ENCODE assay signal across 27 cellular contexts in the genomic region with DNA sequence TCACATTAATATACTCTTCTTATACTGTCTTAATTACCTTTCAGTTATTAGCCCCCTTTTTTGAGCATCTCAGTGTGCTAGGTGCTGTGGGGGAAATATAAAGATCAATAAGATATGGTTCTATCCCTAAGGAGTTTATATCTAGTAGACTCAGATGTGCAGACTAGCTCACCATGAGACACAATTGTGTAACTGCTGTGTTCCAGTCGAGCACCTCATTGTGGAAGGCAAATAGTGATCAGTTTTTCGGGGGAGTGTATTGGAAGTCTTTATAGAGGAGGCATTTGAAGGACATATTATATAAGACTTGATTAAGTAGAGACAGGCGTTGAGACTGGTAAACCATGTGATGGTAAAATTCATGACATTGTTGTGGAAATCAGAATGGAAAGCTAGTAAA. TPM values are rescaled to one million over a fixed set of nuclear protein-coding genes. Genes with fewer than 3 reads are reported as not detected.
DNase-seq lines count a peak whose midpoint lies in the region; ATAC-seq and TF ChIP-seq lines count a peak whose summit lies in the region.
"Had no signal": no experiment of that assay in that cellular context is flagged by ENCODE, and none has a peak within 500 bp of the region (broad histone marks: within the 10 kb centered on the region; RNA-seq: fewer than 3 reads in every experiment).

No MANE protein-coding gene starts in this region.

- H3K4me3 ChIP-seq in Loucy (ENCODE audit: low read length, poor library complexity, severe bottlenecking), result no peak overlapping the region
- no peak overlapping the region for H3K4me3 ChIP-seq in subcutaneous abdominal adipose tissue (ENCODE audit: low read depth in 1 of 5, low read length in 5 of 5)
- H3K4me3 ChIP-seq: BLaER1 treated with 17β-estradiol and CSF1 and Interleukin-3, amounts not matched to agents 10 nM and 100 nM; GM12878; HAP-1; SJSA1 had no signal

- peaks cover 57% of the 10 kb centered on the region for H4K20me1 ChIP-seq in Loucy (ENCODE audit: insufficient read depth, low read length, poor library complexity, severe bottlenecking)

- H3K27me3 ChIP-seq in Loucy (ENCODE audit: insufficient read depth, low read length, poor library complexity, severe bottlenecking) (no peaks in the 10 kb centered on the region), subcutaneous abdominal adipose tissue (ENCODE audit: control insufficient read depth in 5 of 5, insufficient read depth in 4 of 5, low read length in 5 of 5) (no peaks in the 10 kb centered on the region)
- H3K27me3 ChIP-seq: BLaER1 treated with 17β-estradiol and CSF1 and Interleukin-3, amounts not matched to agents 10 nM and 100 nM had no signal

- H2AFZ ChIP-seq in Loucy (ENCODE audit: low read length), result no peak overlapping the region

- H3K4me1 ChIP-seq in Loucy (ENCODE audit: insufficient read depth, low read length, poor library complexity, severe bottlenecking) (peaks cover 46% of the 10 kb centered on the region), subcutaneous abdominal adipose tissue (ENCODE audit: control insufficient read depth in 5 of 5, insufficient read depth in 5 of 5, low read length in 5 of 5) (peaks cover 0 to 19% (median 0%) of the 10 kb centered on the region in 5 donors)
- H3K4me1 ChIP-seq: SJSA1 had no signal

- ATAC-seq in activated T-cell treated with anti-CD3 and anti-CD28 coated beads, Interleukin-2, amount 50 U/mL, for 72 hours (replicated peaks in 1 of 2), result no peak
- ATAC-seq in activated naive CD8-positive, alpha-beta T cell treated with anti-CD3 and anti-CD28 coated beads, Interleukin-2, amount 50 U/mL, for 24 hours, result no peak
- no peak for ATAC-seq in GM21786 (IDR thresholded peaks at IDR 0.05; ENCODE audit: unreplicated experiment)
- ATAC-seq: GM12878 had no signal

- H3K27ac Mint-ChIP-seq in activated T-cell treated with anti-CD3 and anti-CD28 coated beads, Interleukin-2, amount 50 U/mL, for 72 hours, result peak overlapping the region; percentile 2
- H3K27ac Mint-ChIP-seq in activated T-cell treated with anti-CD3 and anti-CD28 coated beads, Interleukin-2, amount 50 U/mL, for 24 hours, result no peak overlapping the region
- H3K27ac Mint-ChIP-seq in activated naive CD8-positive, alpha-beta T cell treated with anti-CD3 and anti-CD28 coated beads, Interleukin-2, amount 50 U/mL, for 24 hours, result peak overlapping the region; percentile 10
- H3K27ac Mint-ChIP-seq: HFFc6 had no signal

- H3K36me3 ChIP-seq in Loucy (ENCODE audit: insufficient read depth, low read length), result peaks cover 50% of the 10 kb centered on the region
- H3K36me3 ChIP-seq in subcutaneous abdominal adipose tissue (ENCODE audit: control insufficient read depth in 5 of 5, insufficient read depth in 5 of 5, low read length in 5 of 5), result peaks cover 0 to 8% (median 4%) of the 10 kb centered on the region in 5 donors
- H3K36me3 ChIP-seq: HAP-1, SJSA1 had no signal

- no peaks in the 10 kb centered on the region for H3K27me3 Mint-ChIP-seq in activated T-cell treated with anti-CD3 and anti-CD28 coated beads, Interleukin-2, amount 50 U/mL, for 72 hours (ENCODE audit: low read depth)
- no peaks in the 10 kb centered on the region for H3K27me3 Mint-ChIP-seq in activated T-cell treated with anti-CD3 and anti-CD28 coated beads, Interleukin-2, amount 50 U/mL, for 24 hours
- no peaks in the 10 kb centered on the region for H3K27me3 Mint-ChIP-seq in activated naive CD8-positive, alpha-beta T cell treated with anti-CD3 and anti-CD28 coated beads, Interleukin-2, amount 50 U/mL, for 24 hours
- H3K27me3 Mint-ChIP-seq: CD4-positive, alpha-beta memory T cell had no signal

- peaks cover 94% of the 10 kb centered on the region for H3K79me2 ChIP-seq in Loucy (ENCODE audit: insufficient read depth, low read length)

- TF ChIP-seq CTCF in Loucy (conservative IDR thresholded peaks at IDR 0.05; ENCODE audit: low read length), result no peak

- H3K9ac ChIP-seq in Loucy (ENCODE audit: low read depth, low read length, poor library complexity, severe bottlenecking), result no peak overlapping the region
- H3K9ac ChIP-seq in subcutaneous abdominal adipose tissue (ENCODE audit: low read length in 5 of 5), result no peak overlapping the region
- H3K9ac ChIP-seq: BLaER1 treated with 17β-estradiol and CSF1 and Interleukin-3, amounts not matched to agents 10 nM and 100 nM had no signal

- peaks cover 46% of the 10 kb centered on the region for H3K4me1 Mint-ChIP-seq in activated T-cell treated with anti-CD3 and anti-CD28 coated beads, Interleukin-2, amount 50 U/mL, for 72 hours (ENCODE audit: low read depth)
- peaks cover 75% of the 10 kb centered on the region for H3K4me1 Mint-ChIP-seq in activated T-cell treated with anti-CD3 and anti-CD28 coated beads, Interleukin-2, amount 50 U/mL, for 24 hours (ENCODE audit: low read depth)
- H3K4me1 Mint-ChIP-seq in activated naive CD8-positive, alpha-beta T cell treated with anti-CD3 and anti-CD28 coated beads, Interleukin-2, amount 50 U/mL, for 24 hours, result peaks cover 55% of the 10 kb centered on the region

- H3K9me2 ChIP-seq in Loucy (replicated peaks; ENCODE audit: low read depth, low read length), result no peaks in the 10 kb centered on the region

- H3F3A ChIP-seq in Loucy (ENCODE audit: low read depth), result no peaks in the 10 kb centered on the region; the same call in 1 of the 2 replicates

- peak overlapping the region; percentile 9 for H3K4me2 ChIP-seq in Loucy (ENCODE audit: low read depth, low read length, poor library complexity, severe bottlenecking)

- no peaks in the 10 kb centered on the region for H3K9me3 Mint-ChIP-seq in activated T-cell treated with anti-CD3 and anti-CD28 coated beads, Interleukin-2, amount 50 U/mL, for 72 hours
- H3K9me3 Mint-ChIP-seq in activated T-cell treated with anti-CD3 and anti-CD28 coated beads, Interleukin-2, amount 50 U/mL, for 24 hours, result no peaks in the 10 kb centered on the region
- no peaks in the 10 kb centered on the region for H3K9me3 Mint-ChIP-seq in activated naive CD8-positive, alpha-beta T cell treated with anti-CD3 and anti-CD28 coated beads, Interleukin-2, amount 50 U/mL, for 24 hours
- H3K9me3 Mint-ChIP-seq: HFFc6 had no signal

- H3K27ac ChIP-seq in subcutaneous abdominal adipose tissue (ENCODE audit: low read depth, low read length), result peak overlapping the region; percentile 77
- H3K27ac ChIP-seq: BLaER1 treated with 17β-estradiol and CSF1 and Interleukin-3, amounts not matched to agents 10 nM and 100 nM; SJSA1 had no signal

- no peak for DNase-seq in activated T-cell treated with anti-CD3 and anti-CD28 coated beads, Interleukin-2, amount 50 U/mL, for 72 hours
- no peak for DNase-seq in activated T-cell treated with anti-CD3 and anti-CD28 coated beads, Interleukin-2, amount 50 U/mL, for 24 hours
- no peak for DNase-seq in activated naive CD8-positive, alpha-beta T cell treated with anti-CD3 and anti-CD28 coated beads, Interleukin-2, amount 50 U/mL, for 24 hours
- DNase-seq in NCI-H748 (lab: John Stamatoyannopoulos, UW; ENCODE audit: unreplicated experiment), result no peak
- DNase-seq: AML-193; Caco-2; CD4-positive, alpha-beta memory T cell; EL; GDM1; GOT3; HFFc6; KG1; NCI-H1048; NCI-H1417; NCI-H1694; NCI-H2029 treated with DMSO at 0.1 percent for 48 hours; NCI-H446 treated with DMSO at 0.1 percent for 48 hours; NCI-H526; Right ventricle myocardium superior; RPMI8226 had no signal

- peaks cover 17 to 60% of the 10 kb centered on the region in 2 donors for H3K36me3 Mint-ChIP-seq in activated T-cell treated with anti-CD3 and anti-CD28 coated beads, Interleukin-2, amount 50 U/mL, for 72 hours (ENCODE audit: insufficient read depth in 2 of 2)
- H3K36me3 Mint-ChIP-seq in activated T-cell treated with anti-CD3 and anti-CD28 coated beads, Interleukin-2, amount 50 U/mL, for 24 hours (ENCODE audit: low read depth), result peaks cover 87% of the 10 kb centered on the region
- H3K36me3 Mint-ChIP-seq in activated naive CD8-positive, alpha-beta T cell treated with anti-CD3 and anti-CD28 coated beads, Interleukin-2, amount 50 U/mL, for 24 hours (ENCODE audit: low read depth), result peaks cover 70% of the 10 kb centered on the region

- H3K9me3 ChIP-seq in Loucy (ENCODE audit: insufficient read depth, low read depth, low read length) (peaks cover 7% of the 10 kb centered on the region; the same call in 1 of the 2 replicates), subcutaneous abdominal adipose tissue (ENCODE audit: control insufficient read depth in 5 of 5, low read length in 5 of 5) (peaks cover 0 to 4% (median 0%) of the 10 kb centered on the region in 5 donors)
- H3K9me3 ChIP-seq: Caco-2, HAP-1, SJSA1 had no signal

- H3K4me3 Mint-ChIP-seq in activated T-cell treated with anti-CD3 and anti-CD28 coated beads, Interleukin-2, amount 50 U/mL, for 72 hours, result peak overlapping the region in 1 of 2 donors; percentile 22
- no peak overlapping the region for H3K4me3 Mint-ChIP-seq in activated T-cell treated with anti-CD3 and anti-CD28 coated beads, Interleukin-2, amount 50 U/mL, for 24 hours
- no peak overlapping the region for H3K4me3 Mint-ChIP-seq in activated naive CD8-positive, alpha-beta T cell treated with anti-CD3 and anti-CD28 coated beads, Interleukin-2, amount 50 U/mL, for 24 hours
- H3K4me3 Mint-ChIP-seq: HFFc6 had no signal

RNA-seq across cellular contexts. Expression of a gene that starts 11.8 kb away (rescaled TPM):
- 10 to 100 TPM; 79.2 to 92.1 TPM for total RNA-seq in activated T-cell treated with anti-CD3 and anti-CD28 coated beads, Interleukin-2, amount 50 U/mL, for 72 hours
